ENCODE assay signal across 28 cellular contexts in the genomic region with DNA sequence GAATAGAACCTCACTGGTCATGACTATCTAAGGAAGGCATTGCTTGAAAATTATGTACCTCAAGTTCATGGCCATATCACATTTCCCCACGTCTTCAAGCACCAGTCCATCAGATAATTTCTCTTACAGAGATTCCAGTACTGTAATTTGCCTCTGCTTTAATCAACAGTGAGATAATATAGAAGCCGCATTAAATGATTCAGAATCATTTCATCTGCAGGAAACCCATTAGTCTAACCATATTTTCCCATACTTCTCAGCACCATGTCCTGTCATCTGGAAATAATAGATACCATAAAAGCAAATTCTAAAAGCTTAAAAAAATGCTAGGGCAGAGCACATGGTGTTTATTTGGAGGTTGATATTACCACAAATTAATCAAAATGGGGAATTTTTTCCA.
"Had no signal": no experiment of that assay in that cellular context is flagged by ENCODE, and none has a peak within 500 bp of the region (broad histone marks: within the 10 kb centered on the region; RNA-seq: fewer than 3 reads in every experiment).

No MANE protein-coding gene starts in this region.

- ATAC-seq: activated CD4-positive, alpha-beta T cell treated with anti-CD3 and anti-CD28 coated beads for 36 hours; activated naive CD4-positive, alpha-beta T cell treated with anti-CD3 and anti-CD28 coated beads, Interleukin-2, amount 50 U/mL, for 72 hours; activated T-cell treated with anti-CD3 and anti-CD28 coated beads, Interleukin-2, amount 50 U/mL, for 72 hours; effector memory CD8-positive, alpha-beta T cell had no signal

- H3K27ac Mint-ChIP-seq: activated CD4-positive, alpha-beta memory T cell treated with anti-CD3 and anti-CD28 coated beads, Interleukin-2, amount 10 ng/mL, durations not matched to agents 7 days and 5 days; activated CD4-positive, alpha-beta T cell treated with anti-CD3 and anti-CD28 coated beads for 36 hours; activated CD4-positive, alpha-beta T cell treated with anti-CD3 and anti-CD28 coated beads, Interleukin-2, amount 10 ng/mL, durations not matched to agents 24 days and 14 days; activated naive CD4-positive, alpha-beta T cell treated with anti-CD3 and anti-CD28 coated beads, Interleukin-2, amount 10 ng/mL, durations not matched to agents 7 days and 5 days; activated naive CD4-positive, alpha-beta T cell treated with anti-CD3 and anti-CD28 coated beads, Interleukin-2, amount 50 U/mL, for 72 hours; activated naive CD8-positive, alpha-beta T cell treated with anti-CD3 and anti-CD28 coated beads, Interleukin-2, amount 10 ng/mL, durations not matched to agents 7 days and 5 days; activated T-cell treated with anti-CD3 and anti-CD28 coated beads, Interleukin-2, amount 50 U/mL, for 24 hours; activated T-cell treated with anti-CD3 and anti-CD28 coated beads, Interleukin-2, amount 50 U/mL, for 72 hours; dendritic cell treated with granulocyte-macrophage colony-stimulating factor and Interleukin-4, amounts not matched to agents 40 ng/mL and 50 ng/mL, for 4 days; effector memory CD8-positive, alpha-beta T cell had no signal

- H3K27me3 Mint-ChIP-seq: activated CD4-positive, alpha-beta memory T cell treated with anti-CD3 and anti-CD28 coated beads, Interleukin-2, amount 10 ng/mL, durations not matched to agents 7 days and 5 days; activated CD4-positive, alpha-beta T cell treated with anti-CD3 and anti-CD28 coated beads for 36 hours; activated CD4-positive, alpha-beta T cell treated with anti-CD3 and anti-CD28 coated beads, Interleukin-2, amount 10 ng/mL, durations not matched to agents 24 days and 14 days; activated naive CD4-positive, alpha-beta T cell treated with anti-CD3 and anti-CD28 coated beads, Interleukin-2, amount 10 ng/mL, durations not matched to agents 7 days and 5 days; activated naive CD8-positive, alpha-beta T cell treated with anti-CD3 and anti-CD28 coated beads, Interleukin-2, amount 10 ng/mL, durations not matched to agents 7 days and 5 days; activated T-cell treated with anti-CD3 and anti-CD28 coated beads, Interleukin-2, amount 50 U/mL, for 24 hours; central memory CD8-positive, alpha-beta T cell; dendritic cell treated with granulocyte-macrophage colony-stimulating factor and Interleukin-4, amounts not matched to agents 40 ng/mL and 50 ng/mL, for 4 days; effector memory CD8-positive, alpha-beta T cell had no signal

- H3K27me3 ChIP-seq: ascending aorta, brain microvascular endothelial cell, esophagus muscularis mucosa had no signal

- H3K9me3 Mint-ChIP-seq: dendritic cell treated with granulocyte-macrophage colony-stimulating factor and Interleukin-4, amounts not matched to agents 40 ng/mL and 50 ng/mL, for 4 days had no signal

- H3K27ac ChIP-seq: ascending aorta, brain microvascular endothelial cell, coronary artery, esophagus muscularis mucosa had no signal

- DNase-seq: activated CD4-positive, alpha-beta memory T cell treated with anti-CD3 and anti-CD28 coated beads, Interleukin-2, amount 10 ng/mL, durations not matched to agents 7 days and 5 days; activated CD4-positive, alpha-beta T cell treated with anti-CD3 and anti-CD28 coated beads for 36 hours; activated CD4-positive, alpha-beta T cell treated with anti-CD3 and anti-CD28 coated beads, Interleukin-2, amount 10 ng/mL, durations not matched to agents 24 days and 14 days; activated CD4-positive, CD25-positive, alpha-beta regulatory T cell; activated CD4-positive, CD25-positive, alpha-beta regulatory T cell treated with anti-CD3 and anti-CD28 coated beads, Interleukin-2, amount 50 U/mL, for 72 hours; activated CD8-positive, alpha-beta memory T cell treated with anti-CD3 and anti-CD28 coated beads, Interleukin-2, amount 50 U/mL, for 48 hours; activated gamma-delta T cell; activated naive CD4-positive, alpha-beta T cell; activated naive CD4-positive, alpha-beta T cell treated with anti-CD3 and anti-CD28 coated beads, Interleukin-2, amount 10 ng/mL, durations not matched to agents 7 days and 5 days; activated naive CD8-positive, alpha-beta T cell treated with anti-CD3 and anti-CD28 coated beads, Interleukin-2, amount 10 ng/mL, durations not matched to agents 7 days and 5 days; activated T-cell treated with anti-CD3 and anti-CD28 coated beads for 4 hours; activated T-cell treated with anti-CD3 and anti-CD28 coated beads, Interleukin-2, amount 50 U/mL, for 24 hours; activated T-cell treated with anti-CD3 and anti-CD28 coated beads, Interleukin-2, amount 50 U/mL, for 72 hours; brain microvascular endothelial cell; effector CD4-positive, alpha-beta T cell; effector memory CD8-positive, alpha-beta T cell; erythroblast; head of caudate nucleus; hippocampal formation; T-helper 2 cell had no signal

- H3K4me1 Mint-ChIP-seq: activated CD4-positive, alpha-beta memory T cell treated with anti-CD3 and anti-CD28 coated beads, Interleukin-2, amount 10 ng/mL, durations not matched to agents 7 days and 5 days; activated CD4-positive, alpha-beta T cell treated with anti-CD3 and anti-CD28 coated beads for 36 hours; activated CD4-positive, alpha-beta T cell treated with anti-CD3 and anti-CD28 coated beads, Interleukin-2, amount 10 ng/mL, durations not matched to agents 24 days and 14 days; activated naive CD4-positive, alpha-beta T cell treated with anti-CD3 and anti-CD28 coated beads, Interleukin-2, amount 10 ng/mL, durations not matched to agents 7 days and 5 days; activated naive CD8-positive, alpha-beta T cell treated with anti-CD3 and anti-CD28 coated beads, Interleukin-2, amount 10 ng/mL, durations not matched to agents 7 days and 5 days; central memory CD8-positive, alpha-beta T cell had no signal

- H3K36me3 Mint-ChIP-seq: activated naive CD4-positive, alpha-beta T cell treated with anti-CD3 and anti-CD28 coated beads, Interleukin-2, amount 10 ng/mL, durations not matched to agents 7 days and 5 days; activated naive CD4-positive, alpha-beta T cell treated with anti-CD3 and anti-CD28 coated beads, Interleukin-2, amount 50 U/mL, for 72 hours; activated naive CD8-positive, alpha-beta T cell treated with anti-CD3 and anti-CD28 coated beads, Interleukin-2, amount 10 ng/mL, durations not matched to agents 7 days and 5 days had no signal

- FAIRE-seq: bronchial epithelial cell, frontal cortex had no signal

- H3K4me3 ChIP-seq: ascending aorta, coronary artery, esophagus muscularis mucosa had no signal

- H3K9me3 ChIP-seq: ascending aorta, esophagus muscularis mucosa had no signal

- H3K4me1 ChIP-seq: ascending aorta had no signal

- H3K4me3 Mint-ChIP-seq: activated CD4-positive, alpha-beta memory T cell treated with anti-CD3 and anti-CD28 coated beads, Interleukin-2, amount 10 ng/mL, durations not matched to agents 7 days and 5 days; activated CD4-positive, alpha-beta T cell treated with anti-CD3 and anti-CD28 coated beads for 36 hours; activated CD4-positive, alpha-beta T cell treated with anti-CD3 and anti-CD28 coated beads, Interleukin-2, amount 10 ng/mL, durations not matched to agents 24 days and 14 days; activated naive CD4-positive, alpha-beta T cell treated with anti-CD3 and anti-CD28 coated beads, Interleukin-2, amount 10 ng/mL, durations not matched to agents 7 days and 5 days; activated naive CD8-positive, alpha-beta T cell treated with anti-CD3 and anti-CD28 coated beads, Interleukin-2, amount 10 ng/mL, durations not matched to agents 7 days and 5 days; activated T-cell treated with anti-CD3 and anti-CD28 coated beads, Interleukin-2, amount 50 U/mL, for 24 hours; activated T-cell treated with anti-CD3 and anti-CD28 coated beads, Interleukin-2, amount 50 U/mL, for 72 hours; central memory CD8-positive, alpha-beta T cell; dendritic cell treated with granulocyte-macrophage colony-stimulating factor and Interleukin-4, amounts not matched to agents 40 ng/mL and 50 ng/mL, for 4 days; effector memory CD8-positive, alpha-beta T cell had no signal

- H3K36me3 ChIP-seq: ascending aorta, brain microvascular endothelial cell, esophagus muscularis mucosa had no signal
